Comparison of ENCODE assay signal across 14 cellular contexts in genomic region chr6:71733970-71734899, GRCh38.
A peak's percentile ranks its signal among the peaks of the same experiment; 100 is the strongest.
DNase-seq lines count a peak whose midpoint lies in the region; TF ChIP-seq lines count a peak whose summit lies in the region.
"Had no signal": no experiment of that assay in that cellular context is flagged by ENCODE, and none has a peak within 500 bp of the region (broad histone marks: within the 10 kb centered on the region; RNA-seq: fewer than 3 reads in every experiment).

No MANE protein-coding gene starts in this region.

- H3K27ac Mint-ChIP-seq in Caco-2 (ENCODE audit: unreplicated experiment) = no peak overlapping the region

- H3K27me3 ChIP-seq in adipocyte (replicated peaks; ENCODE audit: control insufficient read depth, insufficient read depth, low read length) (no peaks in the 10 kb centered on the region), tibial artery (no peaks in the 10 kb centered on the region), Caco-2 (replicated peaks; ENCODE audit: control insufficient read depth, insufficient read depth, low read length) (no peaks in the 10 kb centered on the region)

- H3K4me3 Mint-ChIP-seq in Caco-2 (ENCODE audit: unreplicated experiment) = no peak overlapping the region

- H3K4me3 ChIP-seq in adipocyte (ENCODE audit: low read length) (no peak overlapping the region), fibroblast of mammary gland (ENCODE audit: control insufficient read depth, low read depth, low read length) (no peak overlapping the region), tibial artery (no peak overlapping the region), Caco-2 (ENCODE audit: low read depth, low read length) (no peak overlapping the region)

- TF ChIP-seq CTCF in fibroblast of mammary gland (conservative IDR thresholded peaks at IDR 0.05; ENCODE audit: control insufficient read depth, insufficient read depth, low read depth, low read length) (no peak), tibial artery (IDR thresholded peaks at IDR 0.05) (no peak), Caco-2 (IDR thresholded peaks at IDR 0.05; ENCODE audit: insufficient read depth in 1 of 2, low read depth in 1 of 2, low read length in 1 of 2, severe bottlenecking in 1 of 2, unreplicated experiment in 1 of 2) (no peak), GM13977 (IDR thresholded peaks at IDR 0.05; ENCODE audit: extremely low read depth, insufficient read depth, missing control alignments) (no peak)

- H3K27ac ChIP-seq in tibial artery = peak overlapping the region; percentile 44 to 59
- H3K27ac ChIP-seq: HL-60 had no signal

- H3K9me3 ChIP-seq in adipocyte (ENCODE audit: control insufficient read depth, low read length) (no peaks in the 10 kb centered on the region), tibial artery (no peaks in the 10 kb centered on the region), Caco-2 (no peaks in the 10 kb centered on the region)

- POLR2A ChIA-PET in Caco-2 (lab: Charles Lee) = no interaction called here

- in situ Hi-C loops in G401 (cut with HindIII; ENCODE audit: low sequenced_read_pairs) (no loop called here), GM13977 (cut with MboI; ENCODE audit: low pct_unique_long_range_greater_than_20kb, low sequenced_read_pairs, unreplicated experiment) (no loop called here)

- no peaks in the 10 kb centered on the region for H3K4me1 Mint-ChIP-seq in Caco-2 (ENCODE audit: low read depth, unreplicated experiment)

- H3K9ac ChIP-seq in adipocyte (ENCODE audit: low read length) = peak overlapping the region; percentile 11

- DNase-seq in G401 (ENCODE audit: low spot score) = peak; percentile 98
- peak; percentile 43 for DNase-seq in adipocyte (ENCODE audit: low read depth)
- DNase-seq in fibroblast of mammary gland (ENCODE audit: low read depth) = peak; percentile 29
- no peak for DNase-seq in tibial artery
- DNase-seq in Caco-2 = no peak
- no peak for DNase-seq in DMS114 treated with DMSO at 0.1 percent for 48 hours (lab: John Stamatoyannopoulos, UW; ENCODE audit: unreplicated experiment)
- DNase-seq in GM13977 (ENCODE audit: low spot score) = no peak
- DNase-seq: KG1, NCI-H1092, NCI-H1694, NCI-H2171, NCI-H524, SIG-M5 had no signal

- CTCF ChIA-PET in Caco-2 (lab: Charles Lee) = no interaction called here

- H3K36me3 ChIP-seq in adipocyte (ENCODE audit: control insufficient read depth, insufficient read depth, low read length, severe bottlenecking) (no peaks in the 10 kb centered on the region), tibial artery (no peaks in the 10 kb centered on the region), Caco-2 (ENCODE audit: control insufficient read depth, insufficient read depth, low read length) (no peaks in the 10 kb centered on the region)

- H3K4me1 ChIP-seq in adipocyte (ENCODE audit: control insufficient read depth, insufficient read depth, low read length) = peaks cover 24% of the 10 kb centered on the region
- peaks cover 0 to 54% (median 14%) of the 10 kb centered on the region in 4 donors for H3K4me1 ChIP-seq in tibial artery
- H3K4me1 ChIP-seq in Caco-2 = no peaks in the 10 kb centered on the region

- no TSS peak for BruUV-seq in Caco-2 (replicated peaks; lab: Mats Ljungman, UMichigan)

- H3K9me3 Mint-ChIP-seq in Caco-2 (ENCODE audit: unreplicated experiment) = peaks cover 2% of the 10 kb centered on the region

- no peaks in the 10 kb centered on the region for H3K36me3 Mint-ChIP-seq in Caco-2 (ENCODE audit: insufficient read depth, unreplicated experiment)

- H3K27me3 Mint-ChIP-seq in Caco-2 (ENCODE audit: insufficient read depth, unreplicated experiment) = no peaks in the 10 kb centered on the region

- intact Hi-C loops in tibial artery (cut with DNase I; ENCODE audit: low total_unique reads) = no loop called here
- intact Hi-C loops in Caco-2 (cut with micrococcal nuclease; ENCODE audit: unreplicated experiment) = no loop called here

Comparison
In these comparisons a context has a peak if more than half of its experiments do, and no peak if none do; other contexts are left out.
1. DNase-seq: peak in G401 (single experiment), adipocyte (single experiment) and fibroblast of mammary gland (single experiment); none in tibial artery (0 of 2), Caco-2 (0 of 2), DMS114 treated with DMSO at 0.1 percent for 48 hours (single experiment) and GM13977 (single experiment).